8 cellular contexts compared by ENCODE assay signal in genomic region chr6:26097268-26097875, GRCh38. TPM values are rescaled to one million over a fixed set of nuclear protein-coding genes. Genes with fewer than 3 reads are reported as not detected.
DNase-seq lines count a peak whose midpoint lies in the region; ATAC-seq lines count a peak whose summit lies in the region.

No MANE protein-coding gene starts in this region.

- no peak overlapping the region for H3K9ac ChIP-seq in mesendoderm (ENCODE audit: low read length)

- H4K8ac ChIP-seq in mesendoderm (ENCODE audit: low read depth, low read length): no peak overlapping the region

- no peak overlapping the region for H3K4me3 ChIP-seq in H7 (ENCODE audit: insufficient read depth, low read depth, low read length)
- no peak overlapping the region for H3K4me3 ChIP-seq in mesendoderm (ENCODE audit: low read length)

- H3K4me1 ChIP-seq in mesendoderm (ENCODE audit: control insufficient read depth, low read depth, low read length): peaks cover 2% of the 10 kb centered on the region

- ATAC-seq in HG03159 (IDR thresholded peaks at IDR 0.05; ENCODE audit: unreplicated experiment): no peak

- H3K27me3 ChIP-seq in H7 (ENCODE audit: control insufficient read depth, insufficient read depth, low read length): no peaks in the 10 kb centered on the region
- H3K27me3 ChIP-seq in mesendoderm (ENCODE audit: insufficient read depth, low read length, poor library complexity): no peaks in the 10 kb centered on the region

- H4K5ac ChIP-seq in mesendoderm (ENCODE audit: low read length): no peak overlapping the region

- no peak overlapping the region for H3K4ac ChIP-seq in mesendoderm (ENCODE audit: low read depth, low read length)

- no peak overlapping the region for H2AK5ac ChIP-seq in mesendoderm (ENCODE audit: low read length)

- H3K79me1 ChIP-seq in mesendoderm (ENCODE audit: low read length): no peaks in the 10 kb centered on the region

- H2BK5ac ChIP-seq in mesendoderm (ENCODE audit: low read length): no peak overlapping the region

- no peak overlapping the region for H3K18ac ChIP-seq in mesendoderm (ENCODE audit: low read length)

- no peak overlapping the region for H3K4me2 ChIP-seq in mesendoderm (ENCODE audit: low read length)

- no CpG with 5 or more reads among the region's 5 CpGs for WGBS in mesendoderm (ENCODE audit: extremely low coverage, insufficient coverage, low lambda C conversion rate)

- no peak overlapping the region for H3K27ac ChIP-seq in mesendoderm (ENCODE audit: low read depth, low read length)

- H3K36me3 ChIP-seq in H7 (replicated peaks; ENCODE audit: control insufficient read depth, insufficient read depth, low read length): no peaks in the 10 kb centered on the region
- no peaks in the 10 kb centered on the region for H3K36me3 ChIP-seq in mesendoderm (ENCODE audit: control insufficient read depth, insufficient read depth, low read length)

- DNase-seq in CD1c-positive myeloid dendritic cell (ENCODE audit: extremely low spot score) (peak; percentile 80), H7 (peak; percentile 61), NCI-H526 (lab: John Stamatoyannopoulos, UW) (peak; percentile 28 to 78), mesendoderm (peak; percentile 78)
- peak; percentile 46 to 66 for DNase-seq in activated CD4-positive, alpha-beta T cell treated with anti-CD3 and anti-CD28 coated beads, Interleukin-2, amount 50 U/mL, for 48 hours
- DNase-seq in effector CD8-positive, alpha-beta T cell (lab: John Stamatoyannopoulos, UW): peak; percentile 46
- peak; percentile 30 to 38 for DNase-seq in stimulated activated CD8-positive, alpha-beta memory T cell treated with anti-CD3 and anti-CD28 coated beads, Interleukin-7, amount 100 ng/mL, for 1 hour (ENCODE audit: low read depth in 2 of 2)

- H3K56ac ChIP-seq in mesendoderm (ENCODE audit: low read length): no peak overlapping the region

- H2BK15ac ChIP-seq in mesendoderm (replicated peaks; ENCODE audit: low read depth): no peak overlapping the region

- no peak overlapping the region for H2BK120ac ChIP-seq in mesendoderm (ENCODE audit: low read depth, low read length)

- H3K79me2 ChIP-seq in mesendoderm (ENCODE audit: control insufficient read depth, insufficient read depth, low read length): no peaks in the 10 kb centered on the region

- no peak overlapping the region for H3K23ac ChIP-seq in mesendoderm (ENCODE audit: low read length)

RNA-seq across cellular contexts. Expression of gene HFE, which starts 10.1 kb away (rescaled TPM):
- total RNA-seq in H7 (2014; rRNA removed; shearing (Covaris generic)): 0.38 and 0.81 TPM in 2 replicates
- polyA plus RNA-seq in mesendoderm (2013, experiment 1 of 2): 0.28 TPM
- 0.41 TPM for polyA plus RNA-seq in mesendoderm (2013, experiment 2 of 2)
